30 cellular contexts compared by ENCODE assay signal in genomic region chr7:2750054-2750453, GRCh38.
DNase-seq lines count a peak whose midpoint lies in the region; ATAC-seq and TF ChIP-seq lines count a peak whose summit lies in the region.
"Had no signal": no experiment of that assay in that cellular context is flagged by ENCODE, and none has a peak within 500 bp of the region (broad histone marks: within the 10 kb centered on the region; RNA-seq: fewer than 3 reads in every experiment).

No MANE protein-coding gene starts in this region.

- H3K4me3 ChIP-seq in cardiac muscle cell (no peak overlapping the region), right atrium auricular region (no peak overlapping the region), Karpas-422 (ENCODE audit: low read length) (no peak overlapping the region), choroid plexus epithelial cell (ENCODE audit: low read depth, low read length) (no peak overlapping the region), PC-3 (ENCODE audit: low read length) (no peak overlapping the region)
- H3K4me3 ChIP-seq: ascending aorta, gastrocnemius medialis, prostate gland, SJSA1, thoracic aorta had no signal

- intact Hi-C loops in PC-3 (cut with micrococcal nuclease) = no loop called here

- peak in 1 of 2 donors; percentile 42 for DNase-seq in cardiac muscle cell (ENCODE audit: low read depth in 1 of 2, low spot score in 1 of 2)
- no peak for DNase-seq in right atrium auricular region (ENCODE audit: low spot score)
- peak; percentile 33 for DNase-seq in Karpas-422
- DNase-seq in choroid plexus epithelial cell (ENCODE audit: low read depth) = peak; percentile 56
- no peak for DNase-seq in stimulated activated naive B cell treated with anti-CD40 and anti-IgM and Interleukin-4, amounts not matched to agents 10 μg/mL and 1 μg/mL and 100 μg/mL, for 72 hours
- DNase-seq in PC-3 = no peak
- DNase-seq in HUDEP-2 (lab: John Stamatoyannopoulos, UW; ENCODE audit: unreplicated experiment in 76 of 76) = no peak
- DNase-seq in activated gamma-delta T cell (lab: John Stamatoyannopoulos, UW) = no peak
- DNase-seq: activated CD4-positive, CD25-positive, alpha-beta regulatory T cell treated with anti-CD3 and anti-CD28 coated beads, Interleukin-2, amount 50 U/mL, for 72 hours; activated CD8-positive, alpha-beta T cell treated with anti-CD3 and anti-CD28 coated beads for 36 hours; activated effector memory CD4-positive, alpha-beta T cell treated with Interleukin-2 at 50 U/mL for 16 hours; activated naive CD8-positive, alpha-beta T cell treated with anti-CD3 and anti-CD28 coated beads, Interleukin-2, amount 10 ng/mL, durations not matched to agents 7 days and 5 days; CD8-positive, alpha-beta memory T cell; DMS153; gastrocnemius medialis; hypothalamus; immature natural killer cell; naive B cell; NCI-H1417; NCI-H2081; NCI-H226; NCI-H69 had no signal

- H3K4me2 ChIP-seq in Karpas-422 (ENCODE audit: low read depth, low read length, poor library complexity, severe bottlenecking) = no peak overlapping the region
- no peak overlapping the region for H3K4me2 ChIP-seq in PC-3 (ENCODE audit: low read length)

- peaks cover 32 to 43% of the 10 kb centered on the region in 2 donors for H3K4me1 Mint-ChIP-seq in stimulated activated naive B cell treated with anti-CD40 and anti-IgM and Interleukin-4, amounts not matched to agents 10 μg/mL and 1 μg/mL and 100 μg/mL, for 72 hours
- H3K4me1 Mint-ChIP-seq: activated naive CD8-positive, alpha-beta T cell treated with anti-CD3 and anti-CD28 coated beads, Interleukin-2, amount 10 ng/mL, durations not matched to agents 7 days and 5 days; immature natural killer cell had no signal

- no TSS peak for BruUV-seq in PC-3 (replicated peaks; lab: Mats Ljungman, UMichigan)

- peaks cover 10% of the 10 kb centered on the region for H3K4me1 ChIP-seq in cardiac muscle cell (ENCODE audit: low read depth)
- no peaks in the 10 kb centered on the region for H3K4me1 ChIP-seq in right atrium auricular region
- no peaks in the 10 kb centered on the region for H3K4me1 ChIP-seq in Karpas-422 (ENCODE audit: low read length)
- no peaks in the 10 kb centered on the region for H3K4me1 ChIP-seq in PC-3 (ENCODE audit: insufficient read depth, low read length)
- H3K4me1 ChIP-seq: ascending aorta, gastrocnemius medialis, prostate gland had no signal

- peaks cover 5% of the 10 kb centered on the region; the same call in 1 of the 2 replicates for H4K20me1 ChIP-seq in Karpas-422 (ENCODE audit: insufficient read depth, low read depth, low read length)
- no peaks in the 10 kb centered on the region for H4K20me1 ChIP-seq in PC-3 (ENCODE audit: low read length)

- H3K79me2 ChIP-seq in Karpas-422 (ENCODE audit: low read length) (no peaks in the 10 kb centered on the region), PC-3 (ENCODE audit: low read length) (peaks cover 35% of the 10 kb centered on the region)

- H2AFZ ChIP-seq in Karpas-422 (ENCODE audit: low read length) (no peak overlapping the region), PC-3 (ENCODE audit: low read length) (no peak overlapping the region)

- no peaks in the 10 kb centered on the region for H3K27me3 Mint-ChIP-seq in stimulated activated naive B cell treated with anti-CD40 and anti-IgM and Interleukin-4, amounts not matched to agents 10 μg/mL and 1 μg/mL and 100 μg/mL, for 72 hours
- H3K27me3 Mint-ChIP-seq: activated CD8-positive, alpha-beta T cell treated with anti-CD3 and anti-CD28 coated beads for 36 hours; CD8-positive, alpha-beta memory T cell; central memory CD8-positive, alpha-beta T cell; naive B cell; stimulated activated naive CD8-positive, alpha-beta T cell treated with anti-CD3 and anti-CD28 coated beads, Interleukin-15, Interleukin-2, amounts not matched to agents 100 ng/mL and 50 ng/mL, for 24 hours had no signal

- CTCF ChIA-PET in PC-3 (lab: Charles Lee) = no interaction called here

- H3K9me3 ChIP-seq in cardiac muscle cell (ENCODE audit: low read depth) = no peaks in the 10 kb centered on the region
- H3K9me3 ChIP-seq in right atrium auricular region = no peaks in the 10 kb centered on the region
- no peaks in the 10 kb centered on the region for H3K9me3 ChIP-seq in Karpas-422 (ENCODE audit: low read length)
- H3K9me3 ChIP-seq in PC-3 (ENCODE audit: low read length) = no peaks in the 10 kb centered on the region
- H3K9me3 ChIP-seq: ascending aorta, gastrocnemius medialis, prostate gland, SJSA1, thoracic aorta had no signal

- no peak for TF ChIP-seq CTCF in cardiac muscle cell (IDR thresholded peaks at IDR 0.05; ENCODE audit: low read depth, low read length)
- no peak for TF ChIP-seq CTCF in right atrium auricular region (IDR thresholded peaks at IDR 0.05)
- TF ChIP-seq CTCF in choroid plexus epithelial cell (conservative IDR thresholded peaks at IDR 0.05; ENCODE audit: low read depth, low read length) = no peak
- no peak for TF ChIP-seq CTCF in PC-3 (conservative IDR thresholded peaks at IDR 0.05; ENCODE audit: low read depth, low read length)

- ATAC-seq in stimulated activated naive B cell treated with anti-CD40 and anti-IgM and Interleukin-4, amounts not matched to agents 10 μg/mL and 1 μg/mL and 100 μg/mL, for 72 hours (replicated peaks) = no peak
- ATAC-seq in PC-3 = no peak
- ATAC-seq: activated CD8-positive, alpha-beta T cell treated with anti-CD3 and anti-CD28 coated beads for 36 hours; gastrocnemius medialis had no signal

- H3K36me3 Mint-ChIP-seq in stimulated activated naive B cell treated with anti-CD40 and anti-IgM and Interleukin-4, amounts not matched to agents 10 μg/mL and 1 μg/mL and 100 μg/mL, for 72 hours = peaks cover 20 to 50% of the 10 kb centered on the region in 2 donors

- H3F3A ChIP-seq in PC-3 (ENCODE audit: low read length, unreplicated experiment) = no peaks in the 10 kb centered on the region

- peaks cover 0 to 1% of the 10 kb centered on the region in 2 donors for H3K9me3 Mint-ChIP-seq in stimulated activated naive B cell treated with anti-CD40 and anti-IgM and Interleukin-4, amounts not matched to agents 10 μg/mL and 1 μg/mL and 100 μg/mL, for 72 hours
- H3K9me3 Mint-ChIP-seq: CD8-positive, alpha-beta memory T cell; central memory CD8-positive, alpha-beta T cell; immature natural killer cell had no signal

- POLR2A ChIA-PET in PC-3 (lab: Charles Lee; ENCODE audit: unreplicated experiment) = no interaction called here

- peak overlapping the region; percentile 51 for H3K27ac Mint-ChIP-seq in stimulated activated naive B cell treated with anti-CD40 and anti-IgM and Interleukin-4, amounts not matched to agents 10 μg/mL and 1 μg/mL and 100 μg/mL, for 72 hours
- H3K27ac Mint-ChIP-seq: activated CD8-positive, alpha-beta T cell treated with anti-CD3 and anti-CD28 coated beads for 36 hours; CD8-positive, alpha-beta memory T cell; immature natural killer cell; mesothelial cell of epicardium; stimulated activated naive CD8-positive, alpha-beta T cell treated with anti-CD3 and anti-CD28 coated beads, Interleukin-15, Interleukin-2, amounts not matched to agents 100 ng/mL and 50 ng/mL, for 24 hours; T-helper 1 cell treated with Interleukin-12 subunit alpha and Interleukin-12 subunit beta and Interleukin-4 antibody, amounts not matched to agents 30 μg/mL and 1 μg/mL, for 36 hours had no signal

- H3K27ac ChIP-seq in cardiac muscle cell (peak overlapping the region; percentile 46), right atrium auricular region (no peak overlapping the region), Karpas-422 (ENCODE audit: low read length) (no peak overlapping the region), PC-3 (ENCODE audit: low read length) (no peak overlapping the region)
- H3K27ac ChIP-seq: ascending aorta, gastrocnemius medialis, prostate gland, SJSA1, thoracic aorta had no signal

- H3K36me3 ChIP-seq in cardiac muscle cell (no peaks in the 10 kb centered on the region), right atrium auricular region (no peaks in the 10 kb centered on the region), Karpas-422 (ENCODE audit: insufficient read depth, low read length) (no peaks in the 10 kb centered on the region), PC-3 (ENCODE audit: low read depth, low read length) (no peaks in the 10 kb centered on the region)
- H3K36me3 ChIP-seq: ascending aorta, gastrocnemius medialis, prostate gland, SJSA1, thoracic aorta had no signal

- no peak overlapping the region for H3K4me3 Mint-ChIP-seq in stimulated activated naive B cell treated with anti-CD40 and anti-IgM and Interleukin-4, amounts not matched to agents 10 μg/mL and 1 μg/mL and 100 μg/mL, for 72 hours
- H3K4me3 Mint-ChIP-seq: activated CD8-positive, alpha-beta T cell treated with anti-CD3 and anti-CD28 coated beads for 36 hours; activated naive CD8-positive, alpha-beta T cell treated with anti-CD3 and anti-CD28 coated beads, Interleukin-2, amount 10 ng/mL, durations not matched to agents 7 days and 5 days; CD8-positive, alpha-beta memory T cell; central memory CD8-positive, alpha-beta T cell; immature natural killer cell; mesothelial cell of epicardium; naive B cell; stimulated activated naive CD8-positive, alpha-beta T cell treated with anti-CD3 and anti-CD28 coated beads, Interleukin-15, Interleukin-2, amounts not matched to agents 100 ng/mL and 50 ng/mL, for 24 hours; T-helper 1 cell treated with Interleukin-12 subunit alpha and Interleukin-12 subunit beta and Interleukin-4 antibody, amounts not matched to agents 30 μg/mL and 1 μg/mL, for 36 hours had no signal

- no peaks in the 10 kb centered on the region for H3K27me3 ChIP-seq in cardiac muscle cell
- H3K27me3 ChIP-seq in right atrium auricular region = no peaks in the 10 kb centered on the region
- no peaks in the 10 kb centered on the region for H3K27me3 ChIP-seq in Karpas-422 (ENCODE audit: low read length)
- H3K27me3 ChIP-seq in PC-3 (ENCODE audit: low read length) = no peaks in the 10 kb centered on the region
- H3K27me3 ChIP-seq: ascending aorta, gastrocnemius medialis, SJSA1 had no signal

- no peak overlapping the region for H3K9ac ChIP-seq in Karpas-422 (ENCODE audit: low read length)
- H3K9ac ChIP-seq in PC-3 (ENCODE audit: low read length) = no peak overlapping the region

- H3K9me2 ChIP-seq in Karpas-422 (replicated peaks; ENCODE audit: insufficient read depth, low read length) (no peaks in the 10 kb centered on the region), PC-3 (replicated peaks; ENCODE audit: low read length) (no peaks in the 10 kb centered on the region)

Comparison
In these comparisons a context has a peak if more than half of its experiments do, and no peak if none do; other contexts are left out.
1. DNase-seq: peak in Karpas-422 (single experiment) and choroid plexus epithelial cell (single experiment); none in right atrium auricular region (single experiment), stimulated activated naive B cell treated with anti-CD40 and anti-IgM and Interleukin-4, amounts not matched to agents 10 μg/mL and 1 μg/mL and 100 μg/mL, for 72 hours (single experiment), PC-3 (single experiment), HUDEP-2 (0 of 76) and activated gamma-delta T cell (single experiment).